In genomic region chr6:20172842-20173456, GRCh38 we compare ENCODE assay signal across 17 cellular contexts.
"Had no signal": no experiment of that assay in that cellular context is flagged by ENCODE, and none has a peak within 500 bp of the region (broad histone marks: within the 10 kb centered on the region; RNA-seq: fewer than 3 reads in every experiment).

No MANE protein-coding gene starts in this region.

- DNase-seq: activated CD8-positive, alpha-beta memory T cell treated with anti-CD3 and anti-CD28 coated beads, Interleukin-2, amount 50 U/mL, for 48 hours; activated CD8-positive, alpha-beta T cell treated with anti-CD3 and anti-CD28 coated beads for 36 hours; activated naive CD8-positive, alpha-beta T cell treated with anti-CD3 and anti-CD28 coated beads, Interleukin-2, amount 10 ng/mL, durations not matched to agents 7 days and 5 days; aorta; effector memory CD8-positive, alpha-beta T cell; foreskin melanocyte; left ventricle myocardium inferior; mucosa of descending colon; retina; tibial artery had no signal

- H3K36me3 ChIP-seq: left ventricle myocardium inferior, tibial artery had no signal

- H3K4me1 ChIP-seq: parathyroid adenoma had no signal

- H3K36me3 Mint-ChIP-seq: stimulated activated memory B cell treated with anti-CD40 and anti-IgM and Interleukin-4, amounts not matched to agents 10 μg/mL and 1 μg/mL and 100 μg/mL, for 72 hours had no signal

- H3K9me3 ChIP-seq: left ventricle myocardium inferior, mucosa of descending colon, tibial artery had no signal

- H3K27ac Mint-ChIP-seq: memory B cell; stimulated activated memory B cell treated with anti-CD40 and anti-IgM and Interleukin-4, amounts not matched to agents 10 μg/mL and 1 μg/mL and 100 μg/mL, for 72 hours had no signal

- H2AFZ ChIP-seq: parathyroid adenoma had no signal

- H3K27ac ChIP-seq: epithelial cell of prostate, parathyroid adenoma, tibial artery had no signal

- H3K4me3 ChIP-seq: left ventricle myocardium inferior, mucosa of descending colon, tibial artery had no signal

- H3K4me3 Mint-ChIP-seq: activated CD8-positive, alpha-beta T cell treated with anti-CD3 and anti-CD28 coated beads for 36 hours; memory B cell; stimulated activated memory B cell treated with anti-CD40 and anti-IgM and Interleukin-4, amounts not matched to agents 10 μg/mL and 1 μg/mL and 100 μg/mL, for 72 hours had no signal

- H3K9ac ChIP-seq: parathyroid adenoma had no signal

- H3K79me2 ChIP-seq: parathyroid adenoma had no signal

- H3K9me3 Mint-ChIP-seq: activated CD8-positive, alpha-beta T cell treated with anti-CD3 and anti-CD28 coated beads for 36 hours; activated naive CD8-positive, alpha-beta T cell treated with anti-CD3 and anti-CD28 coated beads, Interleukin-2, amount 10 ng/mL, durations not matched to agents 7 days and 5 days; activated T-helper 1 cell treated with anti-CD3 and anti-CD28 coated beads, Interleukin-12 subunit alpha, Interleukin-12 subunit beta, Interleukin-2, Interleukin-4 antibody, amounts not matched to agents 30 ng/mL and 10 ng/mL and 1 ng/mL, durations not matched to agents 14 hours and 24 hours and 36 hours; dendritic cell treated with granulocyte-macrophage colony-stimulating factor and Interleukin-4, amounts not matched to agents 40 ng/mL and 50 ng/mL, for 4 days; effector memory CD8-positive, alpha-beta T cell; memory B cell; naive thymus-derived CD4-positive, alpha-beta T cell; stimulated activated memory B cell treated with anti-CD40 and anti-IgM and Interleukin-4, amounts not matched to agents 10 μg/mL and 1 μg/mL and 100 μg/mL, for 72 hours had no signal

- H3K27me3 Mint-ChIP-seq: activated CD8-positive, alpha-beta T cell treated with anti-CD3 and anti-CD28 coated beads for 36 hours; dendritic cell treated with granulocyte-macrophage colony-stimulating factor and Interleukin-4, amounts not matched to agents 40 ng/mL and 50 ng/mL, for 4 days; effector memory CD8-positive, alpha-beta T cell; naive thymus-derived CD4-positive, alpha-beta T cell; stimulated activated memory B cell treated with anti-CD40 and anti-IgM and Interleukin-4, amounts not matched to agents 10 μg/mL and 1 μg/mL and 100 μg/mL, for 72 hours had no signal

- H3K27me3 ChIP-seq: tibial artery had no signal

- ATAC-seq: activated CD8-positive, alpha-beta T cell treated with anti-CD3 and anti-CD28 coated beads for 36 hours; stimulated activated memory B cell treated with anti-CD40 and anti-IgM and Interleukin-4, amounts not matched to agents 10 μg/mL and 1 μg/mL and 100 μg/mL, for 72 hours had no signal
